ENCODE assay signal across 1 cellular context in the genomic region with DNA sequence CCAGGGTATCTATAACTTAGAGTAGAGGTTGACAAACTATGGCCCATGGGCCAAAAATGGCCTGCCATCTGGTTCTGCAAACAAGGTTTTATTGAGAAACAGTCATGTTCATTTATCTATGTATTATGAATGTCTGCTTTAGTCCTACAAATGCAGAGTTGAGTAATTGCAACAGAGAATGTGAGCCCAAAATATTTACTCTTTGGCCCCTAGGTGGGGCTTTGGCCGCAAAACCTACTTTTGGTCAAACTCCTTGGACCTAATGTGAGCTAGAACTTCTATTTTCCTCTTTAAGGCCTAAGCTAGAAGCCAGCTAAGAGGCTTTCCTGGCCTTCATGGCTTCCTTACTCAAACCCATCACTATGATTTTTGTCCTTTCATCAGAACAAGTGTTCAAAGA.
TF ChIP-seq lines count a peak whose summit lies in the region.

No MANE protein-coding gene starts in this region.

TF ChIP-seq in HepG2, 621 proteins besides CTCF, POLR2A, EP300 and RAD21:
- TF ChIP-seq TMF1 (CRISPR knock-in tag; IDR thresholded peaks at IDR 0.05; ENCODE audit: low read depth), result no peak
- no peak for TF ChIP-seq SIN3A (IDR thresholded peaks at IDR 0.05; ENCODE audit: borderline replicate concordance, low read depth, low read length)
- TF ChIP-seq NFKB2 (CRISPR knock-in tag; IDR thresholded peaks at IDR 0.05; ENCODE audit: borderline replicate concordance), result no peak
- TF ChIP-seq NONO (IDR thresholded peaks at IDR 0.05), result no peak
- TF ChIP-seq NONO (CRISPR knock-in tag; conservative IDR thresholded peaks at IDR 0.05), result no peak
- TF ChIP-seq ZNF879 (CRISPR knock-in tag; IDR thresholded peaks at IDR 0.05), result no peak
- peak; percentile 9; the same call in 1 of the 2 replicates for TF ChIP-seq STAG1 (CRISPR knock-in tag; IDR thresholded peaks at IDR 0.05)
